1 cellular context compared by ENCODE assay signal in the genomic region with DNA sequence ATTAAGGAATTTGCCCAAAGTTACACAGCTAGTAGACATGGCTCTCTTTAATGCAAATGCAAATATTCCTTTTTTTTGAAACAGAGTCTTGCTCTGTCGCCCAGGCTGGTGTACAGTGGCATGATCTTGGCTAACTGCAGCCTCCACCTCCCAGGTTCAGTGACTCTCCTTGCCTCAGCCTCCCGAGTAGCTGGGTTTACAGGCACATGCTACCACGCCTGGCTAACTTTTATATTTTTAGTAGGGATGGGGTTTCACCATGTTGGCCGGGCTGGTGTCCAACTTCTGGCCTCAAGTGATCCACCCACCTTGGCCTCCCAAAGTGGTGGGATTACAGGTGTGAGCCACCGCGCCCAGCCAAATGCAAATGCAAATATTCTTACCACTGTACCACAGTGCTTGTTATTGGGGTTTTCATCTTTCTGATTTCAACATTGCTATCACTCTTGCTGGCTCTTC.
TF ChIP-seq lines count a peak whose summit lies in the region.

No MANE protein-coding gene starts in this region.

TF ChIP-seq in IMR-90, 13 proteins besides CTCF, POLR2A, EP300 and RAD21:
- TF ChIP-seq CEBPB (IDR thresholded peaks at IDR 0.05; ENCODE audit: low read depth, low read length) = no peak
- no peak for TF ChIP-seq SMC3 (IDR thresholded peaks at IDR 0.05; ENCODE audit: low read depth, low read length)
- no peak for TF ChIP-seq MAZ (IDR thresholded peaks at IDR 0.05; ENCODE audit: borderline replicate concordance, low read depth, low read length)
- no peak for TF ChIP-seq BHLHE40 (IDR thresholded peaks at IDR 0.05; ENCODE audit: low read depth, low read length)
- no peak for TF ChIP-seq CHD1 (IDR thresholded peaks at IDR 0.05; ENCODE audit: low read depth, low read length)
- TF ChIP-seq MAFK (IDR thresholded peaks at IDR 0.05; ENCODE audit: low read depth, low read length) = no peak
- TF ChIP-seq RCOR1 (IDR thresholded peaks at IDR 0.05; ENCODE audit: insufficient replicate concordance, low read length) = no peak
- TF ChIP-seq MXI1 (IDR thresholded peaks at IDR 0.05; ENCODE audit: borderline replicate concordance, low read depth, low read length) = no peak
- TF ChIP-seq, protein P1, sequence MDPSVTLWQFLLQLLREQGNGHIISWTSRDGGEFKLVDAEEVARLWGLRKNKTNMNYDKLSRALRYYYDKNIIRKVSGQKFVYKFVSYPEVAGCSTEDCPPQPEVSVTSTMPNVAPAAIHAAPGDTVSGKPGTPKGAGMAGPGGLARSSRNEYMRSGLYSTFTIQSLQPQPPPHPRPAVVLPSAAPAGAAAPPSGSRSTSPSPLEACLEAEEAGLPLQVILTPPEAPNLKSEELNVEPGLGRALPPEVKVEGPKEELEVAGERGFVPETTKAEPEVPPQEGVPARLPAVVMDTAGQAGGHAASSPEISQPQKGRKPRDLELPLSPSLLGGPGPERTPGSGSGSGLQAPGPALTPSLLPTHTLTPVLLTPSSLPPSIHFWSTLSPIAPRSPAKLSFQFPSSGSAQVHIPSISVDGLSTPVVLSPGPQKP (IDR thresholded peaks at IDR 0.05; ENCODE audit: borderline replicate concordance, low read depth, low read length) = no peak
- TF ChIP-seq NFE2L2 (IDR thresholded peaks at IDR 0.05; ENCODE audit: low read depth, low read length) = no peak
- TF ChIP-seq FOS (IDR thresholded peaks at IDR 0.05; ENCODE audit: low read depth, low read length) = no peak
- TF ChIP-seq, protein P2, sequence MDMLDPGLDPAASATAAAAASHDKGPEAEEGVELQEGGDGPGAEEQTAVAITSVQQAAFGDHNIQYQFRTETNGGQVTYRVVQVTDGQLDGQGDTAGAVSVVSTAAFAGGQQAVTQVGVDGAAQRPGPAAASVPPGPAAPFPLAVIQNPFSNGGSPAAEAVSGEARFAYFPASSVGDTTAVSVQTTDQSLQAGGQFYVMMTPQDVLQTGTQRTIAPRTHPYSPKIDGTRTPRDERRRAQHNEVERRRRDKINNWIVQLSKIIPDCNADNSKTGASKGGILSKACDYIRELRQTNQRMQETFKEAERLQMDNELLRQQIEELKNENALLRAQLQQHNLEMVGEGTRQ (IDR thresholded peaks at IDR 0.05; ENCODE audit: low read depth, low read length) = no peak
- TF ChIP-seq RFX5 (IDR thresholded peaks at IDR 0.05; ENCODE audit: low read depth, low read length) = no peak
